ENCODE assay signal across 15 cellular contexts in genomic region chr2:45994060-45994459, GRCh38.
DNase-seq lines count a peak whose midpoint lies in the region; ATAC-seq and TF ChIP-seq lines count a peak whose summit lies in the region.
"Had no signal": no experiment of that assay in that cellular context is flagged by ENCODE, and none has a peak within 500 bp of the region (broad histone marks: within the 10 kb centered on the region; RNA-seq: fewer than 3 reads in every experiment).

No MANE protein-coding gene starts in this region.

- H3K9me3 ChIP-seq in stomach (no peaks in the 10 kb centered on the region), heart right ventricle (peaks cover 0 to 10% (median 0%) of the 10 kb centered on the region in 11 donors)
- H3K9me3 ChIP-seq: Peyer's patch had no signal

- no peak overlapping the region for H3K4me3 Mint-ChIP-seq in activated naive CD4-positive, alpha-beta T cell treated with anti-CD3 and anti-CD28 coated beads, Interleukin-2, amount 50 U/mL, for 24 hours
- H3K4me3 Mint-ChIP-seq: CD8-positive, alpha-beta T cell had no signal

- H3K36me3 ChIP-seq in stomach (peaks cover 0 to 13% (median 7%) of the 10 kb centered on the region in 4 donors), heart right ventricle (peaks cover 0 to 14% (median 6%) of the 10 kb centered on the region in 9 donors)

- H3K27ac Mint-ChIP-seq in activated naive CD4-positive, alpha-beta T cell treated with anti-CD3 and anti-CD28 coated beads, Interleukin-2, amount 50 U/mL, for 24 hours, result peak overlapping the region; percentile 57
- H3K27ac Mint-ChIP-seq: CD8-positive, alpha-beta T cell had no signal

- TF ChIP-seq EP300 in stomach (IDR thresholded peaks at IDR 0.05), result no peak

- H3K27me3 ChIP-seq in stomach (no peaks in the 10 kb centered on the region), heart right ventricle (no peaks in the 10 kb centered on the region)
- H3K27me3 ChIP-seq: MG63, Peyer's patch had no signal

- no peaks in the 10 kb centered on the region for H3K27me3 Mint-ChIP-seq in activated naive CD4-positive, alpha-beta T cell treated with anti-CD3 and anti-CD28 coated beads, Interleukin-2, amount 50 U/mL, for 24 hours

- H3K4me1 ChIP-seq in stomach (peaks cover 21 to 35% (median 28%) of the 10 kb centered on the region in 4 donors), heart right ventricle (peaks cover 2 to 27% (median 20%) of the 10 kb centered on the region in 9 donors)

- H3K9me3 Mint-ChIP-seq in activated naive CD4-positive, alpha-beta T cell treated with anti-CD3 and anti-CD28 coated beads, Interleukin-2, amount 50 U/mL, for 24 hours, result no peaks in the 10 kb centered on the region
- H3K9me3 Mint-ChIP-seq: CD8-positive, alpha-beta T cell had no signal

- peaks cover 6% of the 10 kb centered on the region for H3K4me1 Mint-ChIP-seq in activated naive CD4-positive, alpha-beta T cell treated with anti-CD3 and anti-CD28 coated beads, Interleukin-2, amount 50 U/mL, for 24 hours

- H3K4me3 ChIP-seq in stomach, result no peak overlapping the region
- H3K4me3 ChIP-seq in heart right ventricle, result no peak overlapping the region
- H3K4me3 ChIP-seq: GM23248, MG63, Peyer's patch had no signal

- no peak for TF ChIP-seq CTCF in stomach (IDR thresholded peaks at IDR 0.05)
- TF ChIP-seq CTCF in heart right ventricle (IDR thresholded peaks at IDR 0.05), result no peak

- peak; percentile 46 for ATAC-seq in left lobe of liver
- no peak for ATAC-seq in heart right ventricle

- TF ChIP-seq POLR2A in stomach (IDR thresholded peaks at IDR 0.05), result no peak

- DNase-seq in activated naive CD4-positive, alpha-beta T cell treated with Interleukin-2 at 50 U/mL for 16 hours, result no peak
- DNase-seq in left lobe of liver (ENCODE audit: low spot score) (no peak), stomach (no peak), heart right ventricle (no peak), cerebellar cortex (ENCODE audit: low spot score) (no peak), RKO (ENCODE audit: low spot score) (no peak)
- no peak for DNase-seq in activated CD8-positive, alpha-beta memory T cell treated with anti-CD3 and anti-CD28 coated beads, Interleukin-2, amount 50 U/mL, for 48 hours
- DNase-seq: DMS153, NCI-H1417 treated with DMSO at 0.1 percent for 48 hours, NCI-H187 had no signal

- peak overlapping the region in 4 of 5 donors; percentile 74 to 86 (median 79) for H3K27ac ChIP-seq in stomach
- no peak overlapping the region for H3K27ac ChIP-seq in heart right ventricle
- H3K27ac ChIP-seq: GM23248, Peyer's patch had no signal

- peaks cover 1% of the 10 kb centered on the region for H3K36me3 Mint-ChIP-seq in activated naive CD4-positive, alpha-beta T cell treated with anti-CD3 and anti-CD28 coated beads, Interleukin-2, amount 50 U/mL, for 24 hours

- 69 to 88% (median 79%) methylated on average over 3 of the region's 3 CpGs for WGBS in stomach, 5 donors
- 92 to 97% methylated on average over 3 of the region's 3 CpGs for WGBS in heart right ventricle, 2 donors

- intact Hi-C loops in stomach (cut with DNase I; ENCODE audit: low total_unique reads), result no loop called here
- intact Hi-C loops in heart right ventricle (cut with DNase I), result loop anchor here in 3 of 10 donors (5.0 to 10.0 kb wide), 2 partner anchors 658 to 661 kb away; no protein-coding TSS in a partner anchor

Comparison
In these comparisons a context has a peak if more than half of its experiments do, and no peak if none do; other contexts are left out.
1. H3K27ac ChIP-seq: peak in stomach (4 of 5); none in heart right ventricle (0 of 10).